19 cellular contexts compared by ENCODE assay signal in the genomic region with DNA sequence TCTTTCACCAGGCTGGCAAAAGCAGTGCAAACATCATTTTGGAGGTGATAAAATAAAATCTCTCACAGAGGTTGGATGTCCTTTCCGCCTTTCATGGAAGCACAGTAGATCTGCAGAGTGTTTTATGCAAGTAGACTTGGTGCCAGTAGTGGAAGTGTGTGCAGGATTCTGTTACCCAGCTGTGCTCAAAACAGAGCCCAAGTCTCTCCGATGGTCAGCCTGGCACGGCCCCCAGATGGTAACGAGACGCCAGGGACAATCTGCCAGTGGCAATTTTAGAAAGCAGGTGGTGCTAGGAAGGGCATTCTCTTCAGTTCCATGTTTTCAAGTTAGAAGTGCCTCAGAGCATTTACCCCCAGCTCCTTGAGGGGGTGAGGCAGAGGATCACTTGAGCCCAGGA. TPM values are rescaled to one million over a fixed set of nuclear protein-coding genes. Genes with fewer than 3 reads are reported as not detected.
DNase-seq lines count a peak whose midpoint lies in the region; ATAC-seq, FAIRE-seq and TF ChIP-seq lines count a peak whose summit lies in the region.
"Had no signal": no experiment of that assay in that cellular context is flagged by ENCODE, and none has a peak within 500 bp of the region (broad histone marks: within the 10 kb centered on the region; RNA-seq: fewer than 3 reads in every experiment).

No MANE protein-coding gene starts in this region.

- H2AFZ ChIP-seq in GM23248 (peak overlapping the region; percentile 95), astrocyte (ENCODE audit: low read depth, low read length) (no peak overlapping the region), trophoblast cell (ENCODE audit: insufficient read depth, low read length, poor library complexity) (no peak overlapping the region)

- no peaks in the 10 kb centered on the region for H3K36me3 ChIP-seq in GM23248 (ENCODE audit: low read depth)
- no peaks in the 10 kb centered on the region for H3K36me3 ChIP-seq in astrocyte (ENCODE audit: insufficient read depth, low read length)
- H3K36me3 ChIP-seq in trophoblast cell (ENCODE audit: control insufficient read depth in 1 of 2, insufficient read depth in 2 of 2, low read length in 2 of 2), result peaks cover 0 to 6% of the 10 kb centered on the region in 2 experiments

- no peaks in the 10 kb centered on the region for H3K9me2 ChIP-seq in GM23248 (ENCODE audit: insufficient read depth)

- H3K36me3 Mint-ChIP-seq in activated CD8-positive, alpha-beta memory T cell treated with anti-CD3 and anti-CD28 coated beads, Interleukin-2, amount 10 ng/mL, durations not matched to agents 7 days and 5 days, result peaks cover 5% of the 10 kb centered on the region
- no peaks in the 10 kb centered on the region for H3K36me3 Mint-ChIP-seq in astrocyte (ENCODE audit: low read depth, unreplicated experiment)

- H3K4me3 ChIP-seq in GM23248, result no peak overlapping the region
- H3K4me3 ChIP-seq in astrocyte (ENCODE audit: insufficient read depth, low read depth, low read length), result no peak overlapping the region
- no peak overlapping the region for H3K4me3 ChIP-seq in trophoblast cell (ENCODE audit: low read depth, low read length)
- H3K4me3 ChIP-seq: body of pancreas had no signal

- in situ Hi-C loops in GM23248 (cut with MboI), result no loop called here

- H3K9ac ChIP-seq in GM23248 (no peak overlapping the region), astrocyte (ENCODE audit: low read length) (no peak overlapping the region), trophoblast cell (ENCODE audit: low read length) (no peak overlapping the region)

- H4K91ac ChIP-seq in trophoblast cell (ENCODE audit: low read depth, low read length), result no peak overlapping the region

- H3K9me3 Mint-ChIP-seq in activated CD8-positive, alpha-beta memory T cell treated with anti-CD3 and anti-CD28 coated beads, Interleukin-2, amount 10 ng/mL, durations not matched to agents 7 days and 5 days (ENCODE audit: low read depth), result no peaks in the 10 kb centered on the region
- H3K9me3 Mint-ChIP-seq in astrocyte (ENCODE audit: unreplicated experiment), result no peaks in the 10 kb centered on the region
- H3K9me3 Mint-ChIP-seq: activated B cell treated with CpG ODN at 0.5 μM for 24 hours; activated naive CD4-positive, alpha-beta T cell treated with anti-CD3 and anti-CD28 coated beads, Interleukin-2, amount 10 ng/mL, durations not matched to agents 7 days and 5 days had no signal

- H3F3A ChIP-seq in GM23248 (ENCODE audit: insufficient read depth), result peaks cover 5% of the 10 kb centered on the region; the same call in 1 of the 2 replicates

- no peak for ATAC-seq in activated CD8-positive, alpha-beta memory T cell treated with anti-CD3 and anti-CD28 coated beads, Interleukin-2, amount 10 ng/mL, durations not matched to agents 7 days and 5 days
- no peak for ATAC-seq in GM19023 (IDR thresholded peaks at IDR 0.05; ENCODE audit: unreplicated experiment)
- ATAC-seq: body of pancreas had no signal

- H4K20me1 ChIP-seq in GM23248 (ENCODE audit: insufficient read depth) (no peaks in the 10 kb centered on the region), astrocyte (ENCODE audit: insufficient read depth, low read length) (no peaks in the 10 kb centered on the region)

- H3K9me3 ChIP-seq in GM23248 (ENCODE audit: low read depth), result no peaks in the 10 kb centered on the region
- no peaks in the 10 kb centered on the region for H3K9me3 ChIP-seq in astrocyte (ENCODE audit: insufficient read depth, low read depth, low read length)
- peaks cover 3% of the 10 kb centered on the region for H3K9me3 ChIP-seq in trophoblast cell (ENCODE audit: insufficient read depth, low read depth, low read length)
- H3K9me3 ChIP-seq: body of pancreas, MG63, testis had no signal

- no peak for FAIRE-seq in astrocyte (lab: Jason Lieb, UNC)

- H4K12ac ChIP-seq in trophoblast cell (ENCODE audit: low read depth, low read length), result no peak overlapping the region

- H2BK120ac ChIP-seq in trophoblast cell (ENCODE audit: insufficient read depth, low read length, poor library complexity), result no peak overlapping the region

- no peak overlapping the region for H3K4me2 ChIP-seq in GM23248 (ENCODE audit: unreplicated experiment)
- no peak overlapping the region for H3K4me2 ChIP-seq in astrocyte (ENCODE audit: low read length)
- H3K4me2 ChIP-seq in trophoblast cell (ENCODE audit: low read length), result no peak overlapping the region

- peak overlapping the region; percentile 5 for H3K4me3 Mint-ChIP-seq in activated CD8-positive, alpha-beta memory T cell treated with anti-CD3 and anti-CD28 coated beads, Interleukin-2, amount 10 ng/mL, durations not matched to agents 7 days and 5 days
- H3K4me3 Mint-ChIP-seq in astrocyte (ENCODE audit: unreplicated experiment), result peak overlapping the region; percentile 41

- no peak for DNase-seq in activated CD8-positive, alpha-beta memory T cell treated with anti-CD3 and anti-CD28 coated beads, Interleukin-2, amount 10 ng/mL, durations not matched to agents 7 days and 5 days
- DNase-seq in activated CD8-positive, alpha-beta memory T cell treated with anti-CD3 and anti-CD28 coated beads, Interleukin-2, amount 50 U/mL, for 4 hours, result no peak
- DNase-seq in GM23248 (no peak), astrocyte (ENCODE audit: low read depth) (no peak), trophoblast cell (no peak), DMS53 (lab: John Stamatoyannopoulos, UW) (no peak)
- DNase-seq in stimulated activated CD8-positive, alpha-beta memory T cell treated with anti-CD3 and anti-CD28 coated beads, Interleukin-4, amount 100 ng/mL, for 48 hours, result no peak
- DNase-seq: activated B cell treated with CpG ODN at 0.5 μM for 24 hours; activated naive CD4-positive, alpha-beta T cell treated with anti-CD3 and anti-CD28 coated beads, Interleukin-2, amount 10 ng/mL, durations not matched to agents 7 days and 5 days; body of pancreas; cortex of kidney; MG63; NCI-H1694; NCI-H2227 treated with DMSO at 0.1 percent for 48 hours; NCI-H774; SHP77; testis had no signal

- no peak overlapping the region for H2BK5ac ChIP-seq in trophoblast cell (ENCODE audit: low read depth, low read length, poor library complexity)

- peaks cover 7% of the 10 kb centered on the region for H3K79me1 ChIP-seq in trophoblast cell (ENCODE audit: low read length)

- no peak overlapping the region for H2BK12ac ChIP-seq in trophoblast cell (ENCODE audit: low read length)

- WGBS in GM23248 (ENCODE audit: low coverage in 1 of 2, low lambda C conversion rate in 2 of 2, missing lambda C conversion rate in 2 of 2), 2 experiments, result 86% methylated on average over 5 of the region's 5 CpGs
- WGBS in trophoblast cell (ENCODE audit: extremely low coverage, insufficient coverage, insufficient read length), result no CpG with 5 or more reads among the region's 5 CpGs

- no peak overlapping the region for H3K27ac Mint-ChIP-seq in activated CD8-positive, alpha-beta memory T cell treated with anti-CD3 and anti-CD28 coated beads, Interleukin-2, amount 10 ng/mL, durations not matched to agents 7 days and 5 days
- H3K27ac Mint-ChIP-seq in astrocyte (ENCODE audit: unreplicated experiment), result no peak overlapping the region
- H3K27ac Mint-ChIP-seq: activated B cell treated with CpG ODN at 0.5 μM for 24 hours had no signal

- H3K27me3 ChIP-seq in GM23248 (replicated peaks; ENCODE audit: insufficient read depth) (0 out of 2 replicates have a peak, but pooled peaks cover 8% of the 10 kb centered on the region), astrocyte (ENCODE audit: insufficient read depth, low read length) (no peaks in the 10 kb centered on the region), trophoblast cell (ENCODE audit: insufficient read depth, low read length) (no peaks in the 10 kb centered on the region)
- H3K27me3 ChIP-seq: body of pancreas, MG63, testis had no signal

- H3K14ac ChIP-seq in trophoblast cell (ENCODE audit: low read length), result no peak overlapping the region

- no peak overlapping the region for H3K27ac ChIP-seq in GM23248
- H3K27ac ChIP-seq in astrocyte (ENCODE audit: low read depth, low read length), result no peak overlapping the region
- H3K27ac ChIP-seq in trophoblast cell (ENCODE audit: low read depth, low read length), result no peak overlapping the region
- H3K27ac ChIP-seq: body of pancreas, HL-60 had no signal

- H3K79me2 ChIP-seq in GM23248 (ENCODE audit: insufficient read depth) (peaks cover 16% of the 10 kb centered on the region), astrocyte (ENCODE audit: insufficient read depth, low read length) (peaks cover 21% of the 10 kb centered on the region), trophoblast cell (ENCODE audit: control insufficient read depth, insufficient read depth, low read length, poor library complexity) (peaks cover 3% of the 10 kb centered on the region)

- TF ChIP-seq CTCF in astrocyte (IDR thresholded peaks at IDR 0.05; ENCODE audit: insufficient read depth, low read depth, low read length), result no peak

- CTCF ChIA-PET in activated CD8-positive, alpha-beta memory T cell treated with anti-CD3 and anti-CD28 coated beads, Interleukin-2, amount 10 ng/mL, durations not matched to agents 7 days and 5 days (lab: Charles Lee), result no interaction called here

- H3K23ac ChIP-seq in trophoblast cell (ENCODE audit: low read length), result no peak overlapping the region

- H2AK5ac ChIP-seq in trophoblast cell (ENCODE audit: low read length), result no peak overlapping the region

- H3K4me1 Mint-ChIP-seq in activated CD8-positive, alpha-beta memory T cell treated with anti-CD3 and anti-CD28 coated beads, Interleukin-2, amount 10 ng/mL, durations not matched to agents 7 days and 5 days, result peaks cover 15% of the 10 kb centered on the region
- H3K4me1 Mint-ChIP-seq in astrocyte (ENCODE audit: low read depth, unreplicated experiment), result no peaks in the 10 kb centered on the region

- no peak overlapping the region for H3K4ac ChIP-seq in trophoblast cell (ENCODE audit: low read depth, low read length)

- H4K8ac ChIP-seq in trophoblast cell (ENCODE audit: low read depth, low read length), result peak overlapping the region; percentile 61

- H3K4me1 ChIP-seq in GM23248 (ENCODE audit: insufficient read depth), result peaks cover 10% of the 10 kb centered on the region
- H3K4me1 ChIP-seq in astrocyte (ENCODE audit: insufficient read depth, low read length), result peaks cover 12% of the 10 kb centered on the region
- H3K4me1 ChIP-seq in trophoblast cell (ENCODE audit: control insufficient read depth in 1 of 2, insufficient read depth in 2 of 2, low read length in 2 of 2), result peaks cover 3 to 6% of the 10 kb centered on the region in 2 experiments

- H3K18ac ChIP-seq in trophoblast cell (ENCODE audit: low read length), result no peak overlapping the region

- H3K27me3 Mint-ChIP-seq in activated CD8-positive, alpha-beta memory T cell treated with anti-CD3 and anti-CD28 coated beads, Interleukin-2, amount 10 ng/mL, durations not matched to agents 7 days and 5 days, result peaks cover 4% of the 10 kb centered on the region
- peaks cover 16% of the 10 kb centered on the region for H3K27me3 Mint-ChIP-seq in astrocyte (ENCODE audit: low read depth, unreplicated experiment)

RNA-seq across cellular contexts. Expression of gene MTHFSD, which starts 1.5 kb away (rescaled TPM):
- total RNA-seq in activated CD8-positive, alpha-beta memory T cell treated with anti-CD3 and anti-CD28 coated beads, Interleukin-2, amount 10 ng/mL, durations not matched to agents 7 days and 5 days, result 10 to 100 TPM; 23.2 to 25.3 TPM
- 12.9 and 14.0 TPM in 2 replicates for total RNA-seq in GM23248 (2014; rRNA removed; shearing (Covaris generic))
- 12.4 and 14.0 TPM in 2 replicates for polyA plus RNA-seq in GM23248 (2016; fragmentation: Nextera tagmentation; extraction: Ambion mirVana)
- total RNA-seq in astrocyte, result 15.6 and 16.5 TPM in 2 replicates
- polyA plus RNA-seq in trophoblast cell (2013), result 9.5 and 9.8 TPM in 2 replicates

RNA-seq across cellular contexts. Expression of gene FOXC2, which starts 10.1 kb away (rescaled TPM):
- total RNA-seq in activated CD8-positive, alpha-beta memory T cell treated with anti-CD3 and anti-CD28 coated beads, Interleukin-2, amount 10 ng/mL, durations not matched to agents 7 days and 5 days, result not detected
- total RNA-seq in GM23248 (2014; rRNA removed; shearing (Covaris generic)), result 0.51 and 1.2 TPM in 2 replicates
- polyA plus RNA-seq in GM23248 (2016; fragmentation: Nextera tagmentation; extraction: Ambion mirVana), result 2.5 and 3.0 TPM in 2 replicates
- 15.8 and 15.9 TPM in 2 replicates for total RNA-seq in astrocyte
- polyA plus RNA-seq in trophoblast cell (2013), result 1.2 TPM in 2 replicates
- total RNA-seq: activated B cell treated with CpG ODN at 0.5 μM for 24 hours had no signal

RNA-seq across cellular contexts. Expression of gene FOXL1, which starts 21.8 kb away (rescaled TPM):
- total RNA-seq in activated CD8-positive, alpha-beta memory T cell treated with anti-CD3 and anti-CD28 coated beads, Interleukin-2, amount 10 ng/mL, durations not matched to agents 7 days and 5 days, result not detected
- 13.0 and 14.5 TPM in 2 replicates for total RNA-seq in GM23248 (2014; rRNA removed; shearing (Covaris generic))
- 4.7 and 4.9 TPM in 2 replicates for polyA plus RNA-seq in GM23248 (2016; fragmentation: Nextera tagmentation; extraction: Ambion mirVana)
- total RNA-seq in astrocyte, result 6.1 and 8.1 TPM in 2 replicates
- polyA plus RNA-seq in trophoblast cell (2013), result 0.62 and 0.64 TPM in 2 replicates
- total RNA-seq: activated B cell treated with CpG ODN at 0.5 μM for 24 hours had no signal

RNA-seq across cellular contexts. Expression of gene FOXF1, which starts 46.2 kb away (rescaled TPM):
- not detected for total RNA-seq in activated CD8-positive, alpha-beta memory T cell treated with anti-CD3 and anti-CD28 coated beads, Interleukin-2, amount 10 ng/mL, durations not matched to agents 7 days and 5 days
- total RNA-seq in GM23248 (2014; rRNA removed; shearing (Covaris generic)), result 1.5 and 4.0 TPM in 2 replicates
- polyA plus RNA-seq in GM23248 (2016; fragmentation: Nextera tagmentation; extraction: Ambion mirVana), result 4.2 and 4.6 TPM in 2 replicates
- total RNA-seq in astrocyte, result 0.07 TPM in 1 of 2 replicates, not detected in the other
- polyA plus RNA-seq in trophoblast cell (2013), result 0.08 and 0.11 TPM in 2 replicates
- total RNA-seq: activated B cell treated with CpG ODN at 0.5 μM for 24 hours had no signal
